8 cellular contexts compared by ENCODE assay signal in genomic region chr19:48445606-48446481, GRCh38. TPM values are rescaled to one million over a fixed set of nuclear protein-coding genes. Genes with fewer than 3 reads are reported as not detected.
DNase-seq lines count a peak whose midpoint lies in the region; ATAC-seq and TF ChIP-seq lines count a peak whose summit lies in the region.

GRWD1 (plus strand) TSS chr19:48445983; CDS start chr19:48446006, 23 bp downstream.

- H3F3A ChIP-seq in DOHH2 (ENCODE audit: control insufficient read depth, insufficient read depth), result peaks cover 5% of the 10 kb centered on the region; the same call in 1 of the 2 replicates

- DNase-seq in H4 (ENCODE audit: low spot score) (peak; percentile 99), LoVo (ENCODE audit: low spot score) (peak; percentile 96), RWPE2 (ENCODE audit: low spot score) (peak; percentile 96), fibroblast of peridontal ligament (ENCODE audit: extremely low read depth) (peak; percentile 93), natural killer cell (peak; percentile 76)
- peak; percentile 95 for DNase-seq in activated T-helper 2 cell treated with anti-CD3 and anti-CD28 coated beads, Interferon-gamma antibody, Interleukin-2, Interleukin-4, amounts not matched to agents 10 μg/mL and 5 μg/mL and 100 μg/mL, durations not matched to agents 14 hours and 24 hours and 36 hours (ENCODE audit: low spot score)
- DNase-seq in stimulated activated naive CD4-positive, alpha-beta T cell treated with Interleukin-2 at 50 U/mL for 16 hours (lab: John Stamatoyannopoulos, UW), result peak; percentile 96

- H3K4me2 ChIP-seq in DOHH2 (ENCODE audit: low read length), result peak within 1 kb of the TSS; percentile 86

- H3K36me3 ChIP-seq in DOHH2 (ENCODE audit: control insufficient read depth, low read length), result peaks cover 42% of the 10 kb centered on the region
- H3K36me3 ChIP-seq in RWPE2 (ENCODE audit: low read depth), result peaks cover 36% of the 10 kb centered on the region

- H3K27ac ChIP-seq in DOHH2 (ENCODE audit: low read depth, low read length), result peak within 1 kb of the TSS; percentile 85
- H3K27ac ChIP-seq in RWPE2 (ENCODE audit: poor library complexity, severe bottlenecking), result peak within 1 kb of the TSS; percentile 56

- peak within 1 kb of the TSS; percentile 86 for H3K27ac Mint-ChIP-seq in activated T-helper 2 cell treated with anti-CD3 and anti-CD28 coated beads, Interferon-gamma antibody, Interleukin-2, Interleukin-4, amounts not matched to agents 10 μg/mL and 5 μg/mL and 100 μg/mL, durations not matched to agents 14 hours and 24 hours and 36 hours
- H3K27ac Mint-ChIP-seq in natural killer cell, result peak within 1 kb of the TSS; percentile 95 to 96

- peaks cover 50% of the 10 kb centered on the region for H3K36me3 Mint-ChIP-seq in activated T-helper 2 cell treated with anti-CD3 and anti-CD28 coated beads, Interferon-gamma antibody, Interleukin-2, Interleukin-4, amounts not matched to agents 10 μg/mL and 5 μg/mL and 100 μg/mL, durations not matched to agents 14 hours and 24 hours and 36 hours (ENCODE audit: low read depth)
- no peaks in the 10 kb centered on the region for H3K36me3 Mint-ChIP-seq in natural killer cell

- peak; percentile 85 for ATAC-seq in RWPE2 (ENCODE audit: low read depth)
- ATAC-seq in natural killer cell, result peak; percentile 85 to 91 (median 88)

- peaks cover 21% of the 10 kb centered on the region for H3K27me3 Mint-ChIP-seq in activated T-helper 2 cell treated with anti-CD3 and anti-CD28 coated beads, Interferon-gamma antibody, Interleukin-2, Interleukin-4, amounts not matched to agents 10 μg/mL and 5 μg/mL and 100 μg/mL, durations not matched to agents 14 hours and 24 hours and 36 hours (ENCODE audit: low read depth)
- peaks cover 9 to 20% of the 10 kb centered on the region in 2 donors for H3K27me3 Mint-ChIP-seq in natural killer cell (ENCODE audit: low read depth in 2 of 2)

- no peaks in the 10 kb centered on the region for H3K9me3 ChIP-seq in DOHH2 (ENCODE audit: control insufficient read depth, insufficient read depth, low read length)
- no peaks in the 10 kb centered on the region for H3K9me3 ChIP-seq in RWPE2 (ENCODE audit: severe bottlenecking)

- H3K4me3 Mint-ChIP-seq in activated T-helper 2 cell treated with anti-CD3 and anti-CD28 coated beads, Interferon-gamma antibody, Interleukin-2, Interleukin-4, amounts not matched to agents 10 μg/mL and 5 μg/mL and 100 μg/mL, durations not matched to agents 14 hours and 24 hours and 36 hours (ENCODE audit: low read depth), result peak within 1 kb of the TSS; percentile 93
- H3K4me3 Mint-ChIP-seq in natural killer cell, result peak within 1 kb of the TSS; percentile 93

- no peaks in the 10 kb centered on the region for H3K27me3 ChIP-seq in DOHH2 (ENCODE audit: control insufficient read depth, low read length)
- H3K27me3 ChIP-seq in RWPE2 (ENCODE audit: insufficient read depth, poor library complexity, severe bottlenecking), result peaks cover 12% of the 10 kb centered on the region

- TF ChIP-seq CTCF in DOHH2 (IDR thresholded peaks at IDR 0.05; ENCODE audit: low read depth, low read length, poor library complexity, severe bottlenecking) (peak; percentile 40), RWPE2 (IDR thresholded peaks at IDR 0.05; ENCODE audit: poor library complexity, severe bottlenecking) (peak; percentile 58), natural killer cell (IDR thresholded peaks at IDR 0.05) (no peak)

- H3K4me1 ChIP-seq in DOHH2 (ENCODE audit: control insufficient read depth, low read length), result peaks cover 25% of the 10 kb centered on the region
- peaks cover 6% of the 10 kb centered on the region for H3K4me1 ChIP-seq in RWPE2 (ENCODE audit: insufficient read depth, poor library complexity, severe bottlenecking)

- H3K4me3 ChIP-seq in DOHH2 (ENCODE audit: low read length), result peak within 1 kb of the TSS; percentile 78
- H3K4me3 ChIP-seq in RWPE2 (ENCODE audit: severe bottlenecking), result peak within 1 kb of the TSS; percentile 84

- peaks cover 26% of the 10 kb centered on the region for H3K4me1 Mint-ChIP-seq in activated T-helper 2 cell treated with anti-CD3 and anti-CD28 coated beads, Interferon-gamma antibody, Interleukin-2, Interleukin-4, amounts not matched to agents 10 μg/mL and 5 μg/mL and 100 μg/mL, durations not matched to agents 14 hours and 24 hours and 36 hours (ENCODE audit: low read depth)
- peaks cover 30 to 33% of the 10 kb centered on the region in 2 donors for H3K4me1 Mint-ChIP-seq in natural killer cell

- peaks cover 9% of the 10 kb centered on the region; the same call in 1 of the 2 replicates for H4K20me1 ChIP-seq in DOHH2 (ENCODE audit: control insufficient read depth, insufficient read depth, low read depth, low read length)

- intact Hi-C loops in activated T-helper 2 cell treated with anti-CD3 and anti-CD28 coated beads, Interferon-gamma antibody, Interleukin-2, Interleukin-4, amounts not matched to agents 10 μg/mL and 5 μg/mL and 100 μg/mL, durations not matched to agents 14 hours and 24 hours and 36 hours (cut with micrococcal nuclease), result loop anchor here (1.0 to 5.0 kb wide), 5 partner anchors 22 to 125 kb away; partner anchors contain the start of gene LMTK3
- intact Hi-C loops in natural killer cell (cut with micrococcal nuclease), result no loop called here

- H3K79me2 ChIP-seq in DOHH2 (ENCODE audit: control insufficient read depth, low read length), result peaks cover 39% of the 10 kb centered on the region

- H3K9me2 ChIP-seq in DOHH2 (replicated peaks; ENCODE audit: control insufficient read depth, low read length), result no peaks in the 10 kb centered on the region

- H3K9me3 Mint-ChIP-seq in activated T-helper 2 cell treated with anti-CD3 and anti-CD28 coated beads, Interferon-gamma antibody, Interleukin-2, Interleukin-4, amounts not matched to agents 10 μg/mL and 5 μg/mL and 100 μg/mL, durations not matched to agents 14 hours and 24 hours and 36 hours, result no peaks in the 10 kb centered on the region
- no peaks in the 10 kb centered on the region for H3K9me3 Mint-ChIP-seq in natural killer cell

RNA-seq across cellular contexts. Expression of gene GRWD1, which starts in this region (rescaled TPM):
- total RNA-seq in H4 (2014; rRNA removed; shearing (Covaris generic)), result 54.8 and 65.5 TPM in 2 replicates
- 77.6 and 77.8 TPM in 2 replicates for total RNA-seq in activated T-helper 2 cell treated with anti-CD3 and anti-CD28 coated beads, Interferon-gamma antibody, Interleukin-2, Interleukin-4, amounts not matched to agents 10 μg/mL and 5 μg/mL and 100 μg/mL, durations not matched to agents 14 hours and 24 hours and 36 hours
- total RNA-seq in natural killer cell, result 10 to 100 TPM; 14.2 to 29.0 (median 16.7) TPM

Comparison
In these comparisons a context has a peak if more than half of its experiments do, and no peak if none do; other contexts are left out.
1. Peak in every context shown above with its lines: DNase-seq, ATAC-seq, H3K4me3 ChIP-seq and H3K27ac ChIP-seq.